Comparison of ENCODE assay signal across 1 cellular context in the genomic region with DNA sequence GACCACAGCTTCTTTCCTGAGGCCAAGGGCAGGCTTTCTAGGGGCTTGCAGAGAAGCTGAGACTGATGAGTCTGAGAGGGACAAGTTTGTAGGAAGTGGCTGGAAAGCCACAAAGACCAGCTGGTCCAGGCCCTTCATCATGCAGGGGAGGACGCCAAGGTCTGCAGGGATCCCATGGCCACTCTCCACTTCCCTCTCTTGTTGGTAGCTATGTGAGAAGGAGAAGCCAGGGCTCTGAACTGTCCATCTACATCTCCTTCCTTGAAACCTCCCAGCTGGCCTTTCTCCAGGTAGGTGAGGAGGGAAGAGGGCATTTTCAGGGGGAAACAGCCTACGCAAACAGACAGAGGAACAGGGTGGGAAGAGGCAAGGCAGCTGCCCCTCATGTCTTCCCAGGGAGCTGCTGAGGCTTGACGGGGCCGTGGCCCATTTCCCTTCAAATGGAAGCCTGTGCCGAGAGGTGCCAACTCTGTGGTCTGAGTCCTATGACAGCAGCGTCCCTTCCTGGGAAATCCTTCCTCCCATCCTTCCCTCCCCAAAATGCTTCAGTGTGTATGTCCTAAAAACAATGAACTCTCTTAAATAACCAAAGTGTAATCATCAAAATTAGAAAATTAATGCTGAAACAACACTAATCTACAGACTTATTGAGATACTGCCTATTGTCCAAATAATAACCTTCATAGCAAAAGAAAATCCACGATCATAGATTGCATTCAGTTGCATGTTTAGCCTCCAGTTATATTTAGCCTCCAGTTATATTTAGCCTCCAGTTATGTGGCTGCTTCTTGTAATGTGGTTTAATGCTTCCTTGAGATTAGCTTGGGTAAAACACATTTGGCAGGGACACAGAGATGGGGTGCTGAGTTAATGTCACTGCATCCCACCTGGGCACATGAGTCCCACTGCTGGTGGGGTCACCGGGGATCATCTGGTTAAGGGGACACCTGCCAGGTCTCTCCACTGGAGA.
TF ChIP-seq lines count a peak whose summit lies in the region.

No MANE protein-coding gene starts in this region.

TF ChIP-seq in SK-N-SH treated with all-trans-retinoic acid at 6 μM for 48 hours, 23 proteins besides CTCF, POLR2A, EP300 and RAD21 (continued from another document):
- TF ChIP-seq, protein P1, sequence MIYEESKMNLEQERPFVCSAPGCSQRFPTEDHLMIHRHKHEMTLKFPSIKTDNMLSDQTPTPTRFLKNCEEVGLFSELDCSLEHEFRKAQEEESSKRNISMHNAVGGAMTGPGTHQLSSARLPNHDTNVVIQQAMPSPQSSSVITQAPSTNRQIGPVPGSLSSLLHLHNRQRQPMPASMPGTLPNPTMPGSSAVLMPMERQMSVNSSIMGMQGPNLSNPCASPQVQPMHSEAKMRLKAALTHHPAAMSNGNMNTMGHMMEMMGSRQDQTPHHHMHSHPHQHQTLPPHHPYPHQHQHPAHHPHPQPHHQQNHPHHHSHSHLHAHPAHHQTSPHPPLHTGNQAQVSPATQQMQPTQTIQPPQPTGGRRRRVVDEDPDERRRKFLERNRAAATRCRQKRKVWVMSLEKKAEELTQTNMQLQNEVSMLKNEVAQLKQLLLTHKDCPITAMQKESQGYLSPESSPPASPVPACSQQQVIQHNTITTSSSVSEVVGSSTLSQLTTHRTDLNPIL (CRISPR knock-in tag; IDR thresholded peaks at IDR 0.05; ENCODE audit: low read depth) = no peak
- TF ChIP-seq, protein P2, sequence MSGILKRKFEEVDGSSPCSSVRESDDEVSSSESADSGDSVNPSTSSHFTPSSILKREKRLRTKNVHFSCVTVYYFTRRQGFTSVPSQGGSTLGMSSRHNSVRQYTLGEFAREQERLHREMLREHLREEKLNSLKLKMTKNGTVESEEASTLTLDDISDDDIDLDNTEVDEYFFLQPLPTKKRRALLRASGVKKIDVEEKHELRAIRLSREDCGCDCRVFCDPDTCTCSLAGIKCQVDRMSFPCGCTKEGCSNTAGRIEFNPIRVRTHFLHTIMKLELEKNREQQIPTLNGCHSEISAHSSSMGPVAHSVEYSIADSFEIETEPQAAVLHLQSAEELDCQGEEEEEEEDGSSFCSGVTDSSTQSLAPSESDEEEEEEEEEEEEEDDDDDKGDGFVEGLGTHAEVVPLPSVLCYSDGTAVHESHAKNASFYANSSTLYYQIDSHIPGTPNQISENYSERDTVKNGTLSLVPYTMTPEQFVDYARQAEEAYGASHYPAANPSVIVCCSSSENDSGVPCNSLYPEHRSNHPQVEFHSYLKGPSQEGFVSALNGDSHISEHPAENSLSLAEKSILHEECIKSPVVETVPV (CRISPR knock-in tag; IDR thresholded peaks at IDR 0.05) = no peak
- no peak for TF ChIP-seq ESRRG (CRISPR knock-in tag; IDR thresholded peaks at IDR 0.05)
- TF ChIP-seq TOX (CRISPR knock-in tag; IDR thresholded peaks at IDR 0.05; ENCODE audit: borderline replicate concordance) = no peak
- no peak for TF ChIP-seq OSR1 (CRISPR knock-in tag; IDR thresholded peaks at IDR 0.05)
- no peak for TF ChIP-seq TCF4 (CRISPR knock-in tag; IDR thresholded peaks at IDR 0.05; ENCODE audit: borderline replicate concordance)
- TF ChIP-seq ZFP30 (CRISPR knock-in tag; IDR thresholded peaks at IDR 0.05) = no peak
- TF ChIP-seq ZNF8 (CRISPR knock-in tag; IDR thresholded peaks at IDR 0.05) = no peak
